Comparison of ENCODE assay signal across 23 cellular contexts in the genomic region with DNA sequence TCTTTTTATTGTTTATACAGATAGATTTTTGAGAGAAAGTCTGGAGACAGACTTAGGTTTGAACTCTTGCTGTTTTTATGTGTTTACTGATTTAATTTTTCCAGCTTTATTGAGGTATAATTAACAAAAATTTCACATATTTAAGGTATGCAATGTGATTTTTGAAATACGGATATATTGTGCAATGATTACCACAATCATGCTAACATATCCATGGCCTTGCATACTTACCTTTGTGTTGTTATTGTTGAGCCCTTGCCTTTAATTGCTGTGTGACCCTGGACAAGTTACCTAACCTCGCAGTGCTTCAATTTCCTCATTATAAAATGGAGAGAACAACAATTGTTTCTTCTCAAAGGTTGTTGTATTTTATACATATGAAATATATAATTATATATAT.
"Had no signal": no experiment of that assay in that cellular context is flagged by ENCODE, and none has a peak within 500 bp of the region (broad histone marks: within the 10 kb centered on the region; RNA-seq: fewer than 3 reads in every experiment).

No MANE protein-coding gene starts in this region.

- H3K4me1 Mint-ChIP-seq: naive B cell, neural crest cell had no signal

- H3K4me3 Mint-ChIP-seq: activated naive CD8-positive, alpha-beta T cell treated with anti-CD3 and anti-CD28 coated beads for 36 hours; mesothelial cell of epicardium; neural crest cell had no signal

- H3K27me3 ChIP-seq: colonic mucosa, esophagus squamous epithelium, pancreas, spleen, testis, transverse colon had no signal

- H3K27ac ChIP-seq: colonic mucosa, epithelial cell of prostate, esophagus squamous epithelium, pancreas, psoas muscle, spleen, testis, transverse colon, WERI-Rb-1 had no signal

- H3K36me3 Mint-ChIP-seq: activated CD4-positive, alpha-beta memory T cell treated with anti-CD3 and anti-CD28 coated beads for 36 hours; activated naive CD8-positive, alpha-beta T cell treated with anti-CD3 and anti-CD28 coated beads for 36 hours; mesothelial cell of epicardium; naive B cell had no signal

- H3K9me3 ChIP-seq: colonic mucosa, esophagus squamous epithelium, pancreas, psoas muscle, spleen, testis, transverse colon had no signal

- H3K27me3 Mint-ChIP-seq: activated CD4-positive, alpha-beta memory T cell treated with anti-CD3 and anti-CD28 coated beads for 36 hours; activated CD4-positive, alpha-beta T cell treated with anti-CD3 and anti-CD28 coated beads, Interleukin-2, amount 10 ng/mL, durations not matched to agents 24 days and 14 days; activated naive CD8-positive, alpha-beta T cell treated with anti-CD3 and anti-CD28 coated beads for 36 hours had no signal

- ATAC-seq: pancreas, psoas muscle had no signal

- DNase-seq: activated CD4-positive, alpha-beta memory T cell treated with anti-CD3 and anti-CD28 coated beads for 36 hours; activated CD4-positive, CD25-positive, alpha-beta regulatory T cell treated with anti-CD3 and anti-CD28 coated beads, Interleukin-2, amount 50 U/mL, for 72 hours; activated effector memory CD4-positive, alpha-beta T cell treated with anti-CD3 and anti-CD28 coated beads, Interleukin-2, amount 50 U/mL, for 16 hours; activated naive CD4-positive, alpha-beta T cell treated with anti-CD3 and anti-CD28 coated beads for 36 hours; activated naive CD8-positive, alpha-beta T cell treated with anti-CD3 and anti-CD28 coated beads for 36 hours; activated T-cell treated with anti-CD3 and anti-CD28 coated beads, Interleukin-2, amount 50 U/mL, for 4 hours; colonic mucosa; effector CD8-positive, alpha-beta T cell; esophagus squamous epithelium; naive B cell; nucleus accumbens; pancreas; psoas muscle; spleen; stimulated activated naive CD8-positive, alpha-beta T cell treated with anti-CD3 and anti-CD28 coated beads, Interleukin-15, Interleukin-2, amounts not matched to agents 100 U/mL and 50 U/mL, for 24 hours; T1000; testis; transverse colon; WERI-Rb-1 had no signal

- H3K9me3 Mint-ChIP-seq: activated CD4-positive, alpha-beta memory T cell treated with anti-CD3 and anti-CD28 coated beads for 36 hours; activated naive CD4-positive, alpha-beta T cell treated with anti-CD3 and anti-CD28 coated beads for 36 hours; activated naive CD8-positive, alpha-beta T cell treated with anti-CD3 and anti-CD28 coated beads for 36 hours; activated T-cell treated with anti-CD3 and anti-CD28 coated beads, Interleukin-2, amount 50 U/mL, for 4 hours; mesothelial cell of epicardium; naive B cell; neural crest cell had no signal

- H3K27ac Mint-ChIP-seq: activated CD4-positive, alpha-beta memory T cell treated with anti-CD3 and anti-CD28 coated beads for 36 hours; activated naive CD4-positive, alpha-beta T cell treated with anti-CD3 and anti-CD28 coated beads for 36 hours; activated naive CD8-positive, alpha-beta T cell treated with anti-CD3 and anti-CD28 coated beads for 36 hours; mesothelial cell of epicardium; naive B cell had no signal
